10 cellular contexts compared by ENCODE assay signal in the genomic region with DNA sequence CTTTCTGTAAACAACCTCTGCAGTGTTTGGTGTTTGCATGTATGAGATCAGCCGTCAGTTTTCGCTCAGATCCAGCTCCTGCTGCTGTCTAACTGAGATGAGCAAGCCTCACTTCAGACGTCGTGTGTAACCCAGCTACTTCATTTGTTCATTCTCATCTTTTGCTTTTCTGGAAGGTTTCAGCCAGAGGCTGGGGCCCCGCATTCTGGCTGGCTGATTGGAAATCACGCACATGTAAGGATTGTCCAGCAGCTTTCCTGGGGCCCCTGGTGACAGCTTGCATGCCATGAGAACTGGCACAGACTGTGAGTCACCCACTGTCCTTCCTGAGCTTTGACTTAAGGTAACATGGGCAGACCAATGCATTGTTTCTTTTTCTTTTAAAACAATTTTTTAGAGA. TPM values are rescaled to one million over a fixed set of nuclear protein-coding genes. Genes with fewer than 3 reads are reported as not detected.
A peak's percentile ranks its signal among the peaks of the same experiment; 100 is the strongest.
DNase-seq lines count a peak whose midpoint lies in the region; ATAC-seq and TF ChIP-seq lines count a peak whose summit lies in the region.
"Had no signal": no experiment of that assay in that cellular context is flagged by ENCODE, and none has a peak within 500 bp of the region (broad histone marks: within the 10 kb centered on the region; RNA-seq: fewer than 3 reads in every experiment).

No MANE protein-coding gene starts in this region.

- intact Hi-C loops in sigmoid colon (cut with DNase I) = no loop called here

- DNase-seq in Daoy (ENCODE audit: low read depth) = peak; percentile 43
- DNase-seq in SJSA1 (ENCODE audit: low read depth in 1 of 2, low spot score in 2 of 2) = peak; percentile 16 to 27
- peak; percentile 33 for DNase-seq in ecto neural progenitor cell (ENCODE audit: low spot score)
- no peak for DNase-seq in sigmoid colon
- DNase-seq in central memory CD4-positive, alpha-beta T cell = no peak
- no peak for DNase-seq in effector CD4-positive, alpha-beta T cell
- DNase-seq in H7 = no peak
- DNase-seq: activated gamma-delta T cell; stimulated activated naive B cell treated with anti-CD40 and anti-IgM and Interleukin-4, amounts not matched to agents 10 μg/mL and 1 μg/mL and 100 μg/mL, for 72 hours had no signal

- no peak for TF ChIP-seq EP300 in sigmoid colon (IDR thresholded peaks at IDR 0.05)

- no peaks in the 10 kb centered on the region for H3K9me3 ChIP-seq in SJSA1 (replicated peaks)
- H3K9me3 ChIP-seq in sigmoid colon = no peaks in the 10 kb centered on the region

- no peak overlapping the region for H3K4me3 ChIP-seq in SJSA1
- H3K4me3 ChIP-seq in sigmoid colon = no peak overlapping the region
- H3K4me3 ChIP-seq in H7 (ENCODE audit: insufficient read depth, low read depth, low read length) = no peak overlapping the region

- H3K27ac ChIP-seq in SJSA1 (no peak overlapping the region), sigmoid colon (peak overlapping the region; percentile 72 to 86 (median 81))

- H3K4me1 ChIP-seq in SJSA1 (replicated peaks) (peaks cover 10% of the 10 kb centered on the region; the same call in 1 of the 2 replicates), sigmoid colon (peaks cover 0 to 92% (median 81%) of the 10 kb centered on the region in 4 donors)

- TF ChIP-seq CTCF in sigmoid colon (IDR thresholded peaks at IDR 0.05) = no peak

- no peak for ATAC-seq in GM18517 (IDR thresholded peaks at IDR 0.05; ENCODE audit: unreplicated experiment)

- TF ChIP-seq POLR2A in sigmoid colon (IDR thresholded peaks at IDR 0.05) = no peak

- H3K36me3 ChIP-seq in SJSA1 = no peaks in the 10 kb centered on the region
- no peaks in the 10 kb centered on the region for H3K36me3 ChIP-seq in sigmoid colon
- H3K36me3 ChIP-seq in H7 (replicated peaks; ENCODE audit: control insufficient read depth, insufficient read depth, low read length) = no peaks in the 10 kb centered on the region

- WGBS in sigmoid colon, 2 donors = 86% methylated on average over 6 of the region's 6 CpGs

- H3K27me3 ChIP-seq in SJSA1 (replicated peaks) = peaks cover 3% of the 10 kb centered on the region; the same call in 1 of the 2 replicates
- H3K27me3 ChIP-seq in sigmoid colon = no peaks in the 10 kb centered on the region
- H3K27me3 ChIP-seq in H7 (ENCODE audit: control insufficient read depth, insufficient read depth, low read length) = no peaks in the 10 kb centered on the region

RNA-seq across cellular contexts. Expression of a gene that starts 49.0 kb away (rescaled TPM):
- 0.15 and 8.2 TPM in 2 replicates for total RNA-seq in Daoy (2014; rRNA removed; shearing (Covaris generic))
- 0.09 and 0.68 TPM in 2 replicates for total RNA-seq in SJSA1 (2014; rRNA removed; shearing (Covaris generic))
- total RNA-seq in sigmoid colon = 10 to 100 TPM; 17.2 to 28.2 (median 18.2) TPM
- polyA plus RNA-seq in sigmoid colon = 10 to 100 TPM in 1 of 3 donors, 1 to 10 TPM in 2; 1.2 to 12.2 (median 2.5) TPM
- total RNA-seq in H7 (2014; rRNA removed; shearing (Covaris generic)) = 21.0 and 23.9 TPM in 2 replicates

Comparison
In these comparisons a context has a peak if more than half of its experiments do, and no peak if none do; other contexts are left out.
1. DNase-seq: peak in Daoy (single experiment), SJSA1 (2 of 2) and ecto neural progenitor cell (single experiment); none in sigmoid colon (single experiment), central memory CD4-positive, alpha-beta T cell (single experiment), effector CD4-positive, alpha-beta T cell (single experiment) and H7 (single experiment).